Comparison of ENCODE assay signal across 8 cellular contexts in genomic region chrX:132022863-132023116, GRCh38. TPM values are rescaled to one million over a fixed set of nuclear protein-coding genes. Genes with fewer than 3 reads are reported as not detected.
DNase-seq lines count a peak whose midpoint lies in the region; ATAC-seq lines count a peak whose summit lies in the region.

No MANE protein-coding gene starts in this region.

- H3K9me3 ChIP-seq in ES-I3 (ENCODE audit: control insufficient read depth, insufficient read depth, low read length) (no peaks in the 10 kb centered on the region), ectodermal cell (ENCODE audit: control insufficient read depth, low read length) (no peaks in the 10 kb centered on the region), neuronal stem cell (replicated peaks in 1 of 2; ENCODE audit: control insufficient read depth in 2 of 2, insufficient read depth in 1 of 2, low read depth in 1 of 2, low read length in 2 of 2) (no peaks in the 10 kb centered on the region)

- no peaks in the 10 kb centered on the region for H3K9me3 Mint-ChIP-seq in IgD-negative memory B cell

- no peaks in the 10 kb centered on the region for H3K36me3 ChIP-seq in ES-I3 (ENCODE audit: insufficient read depth, low read length)
- no peaks in the 10 kb centered on the region for H3K36me3 ChIP-seq in ectodermal cell (ENCODE audit: control insufficient read depth, insufficient read depth, low read length)
- H3K36me3 ChIP-seq in neuronal stem cell (replicated peaks in 1 of 2; ENCODE audit: control insufficient read depth in 2 of 2, insufficient read depth in 2 of 2, low read length in 2 of 2): no peaks in the 10 kb centered on the region

- H3K14ac ChIP-seq in neuronal stem cell (ENCODE audit: low read length): no peak overlapping the region

- no peak overlapping the region for H2BK120ac ChIP-seq in neuronal stem cell (ENCODE audit: low read depth, low read length)

- ATAC-seq in GM21515 (IDR thresholded peaks at IDR 0.05; ENCODE audit: unreplicated experiment): peak; percentile 26

- peaks cover 15% of the 10 kb centered on the region; the same call in 1 of the 2 replicates for H3K4me1 ChIP-seq in ES-I3 (ENCODE audit: insufficient read depth, low read length)
- no peaks in the 10 kb centered on the region for H3K4me1 ChIP-seq in ectodermal cell (ENCODE audit: control insufficient read depth, insufficient read depth, low read length)
- no peaks in the 10 kb centered on the region for H3K4me1 ChIP-seq in neuronal stem cell (ENCODE audit: control insufficient read depth in 2 of 2, insufficient read depth in 1 of 2, low read depth in 1 of 2, low read length in 2 of 2)

- H3K4me3 Mint-ChIP-seq in IgD-negative memory B cell: peak overlapping the region; percentile 84 to 97 (median 88)

- H2AK5ac ChIP-seq in neuronal stem cell (ENCODE audit: low read depth, low read length): no peak overlapping the region

- H3K27ac Mint-ChIP-seq in IgD-negative memory B cell: peak overlapping the region; percentile 67 to 91 (median 90)

- H2BK15ac ChIP-seq in neuronal stem cell (ENCODE audit: low read length): no peak overlapping the region

- H3K4me1 Mint-ChIP-seq in IgD-negative memory B cell: peaks cover 5 to 15% (median 11%) of the 10 kb centered on the region in 3 donors

- no peak overlapping the region for H3K4ac ChIP-seq in neuronal stem cell (ENCODE audit: low read length)

- H3K36me3 Mint-ChIP-seq in IgD-negative memory B cell: peaks cover 2% of the 10 kb centered on the region

- H3K79me1 ChIP-seq in neuronal stem cell (ENCODE audit: low read depth, low read length): no peaks in the 10 kb centered on the region

- H4K8ac ChIP-seq in neuronal stem cell (ENCODE audit: low read depth, low read length): no peak overlapping the region

- no peak overlapping the region for H4K91ac ChIP-seq in neuronal stem cell (ENCODE audit: low read depth, low read length, poor library complexity)

- 0% methylated on average over 14 of the region's 14 CpGs for WGBS in ectodermal cell, 2 experiments
- WGBS in neuronal stem cell (ENCODE audit: extremely low coverage in 2 of 2, insufficient read length in 2 of 2, insufficient replicate concordance in 1 of 2), 2 donors: no CpG with 5 or more reads among the region's 14 CpGs

- DNase-seq in neuronal stem cell (ENCODE audit: low spot score): no peak
- DNase-seq in islet precursor cell: no peak
- no peak for DNase-seq in effector CD8-positive, alpha-beta T cell (lab: John Stamatoyannopoulos, UW)
- no peak for DNase-seq in OCI-M2 (lab: John Stamatoyannopoulos, UW; ENCODE audit: unreplicated experiment)

- H3K27me3 Mint-ChIP-seq in IgD-negative memory B cell: peaks cover 2% of the 10 kb centered on the region

- peak overlapping the region; percentile 57 for H3K4me2 ChIP-seq in neuronal stem cell (ENCODE audit: insufficient read depth, low read length, poor library complexity, severe bottlenecking)

- H2BK12ac ChIP-seq in neuronal stem cell (ENCODE audit: low read length): no peak overlapping the region

- H2AFZ ChIP-seq in neuronal stem cell (ENCODE audit: low read length): peak overlapping the region; percentile 93

- no peak overlapping the region for H2BK5ac ChIP-seq in neuronal stem cell (ENCODE audit: low read length)

- peak overlapping the region; percentile 91 for H3K23ac ChIP-seq in neuronal stem cell (ENCODE audit: low read depth, low read length, poor library complexity)

- peak overlapping the region; percentile 90 for H3K18ac ChIP-seq in neuronal stem cell (ENCODE audit: low read length)

- H3K9ac ChIP-seq in ES-I3 (ENCODE audit: low read depth, low read length) (peak overlapping the region; percentile 65), neuronal stem cell (ENCODE audit: low read depth, low read length, poor library complexity) (peak overlapping the region; percentile 44)

- H3K4me3 ChIP-seq in ectodermal cell (ENCODE audit: insufficient read depth, low read depth, low read length): peak overlapping the region; percentile 73
- H3K4me3 ChIP-seq in neuronal stem cell (ENCODE audit: low read length in 2 of 2): peak overlapping the region; percentile 68 to 78

- H3K27ac ChIP-seq in ectodermal cell (ENCODE audit: insufficient read depth, low read depth, low read length, poor library complexity, severe bottlenecking) (peak overlapping the region; percentile 85), neuronal stem cell (replicated peaks; ENCODE audit: low read length) (peak overlapping the region; percentile 71)

- H3K27me3 ChIP-seq in ectodermal cell (ENCODE audit: control insufficient read depth, insufficient read depth, low read length, poor library complexity, severe bottlenecking): no peaks in the 10 kb centered on the region
- peaks cover 0 to 48% (median 0%) of the 10 kb centered on the region in 3 experiments for H3K27me3 ChIP-seq in neuronal stem cell (ENCODE audit: control insufficient read depth in 3 of 3, insufficient read depth in 3 of 3, low read depth in 1 of 3, low read length in 3 of 3)

RNA-seq across cellular contexts. Expression of gene STK26, which starts 0.3 kb away (rescaled TPM):
- polyA plus RNA-seq in IgD-negative memory B cell: 36.2 TPM
- polyA plus RNA-seq in ectodermal cell (2013, experiment 1 of 4): 85.7 TPM
- polyA plus RNA-seq in ectodermal cell (2013, experiment 2 of 4): 80.8 TPM
- 72.5 TPM for polyA plus RNA-seq in ectodermal cell (2013, experiment 3 of 4)
- 70.4 TPM for polyA plus RNA-seq in ectodermal cell (2013, experiment 4 of 4)
- 61.5 TPM for polyA plus RNA-seq in neuronal stem cell (2013, experiment 1 of 2)
- 63.7 TPM for polyA plus RNA-seq in neuronal stem cell (2013, experiment 2 of 2)
